ENCODE assay signal across 1 cellular context in the genomic region with DNA sequence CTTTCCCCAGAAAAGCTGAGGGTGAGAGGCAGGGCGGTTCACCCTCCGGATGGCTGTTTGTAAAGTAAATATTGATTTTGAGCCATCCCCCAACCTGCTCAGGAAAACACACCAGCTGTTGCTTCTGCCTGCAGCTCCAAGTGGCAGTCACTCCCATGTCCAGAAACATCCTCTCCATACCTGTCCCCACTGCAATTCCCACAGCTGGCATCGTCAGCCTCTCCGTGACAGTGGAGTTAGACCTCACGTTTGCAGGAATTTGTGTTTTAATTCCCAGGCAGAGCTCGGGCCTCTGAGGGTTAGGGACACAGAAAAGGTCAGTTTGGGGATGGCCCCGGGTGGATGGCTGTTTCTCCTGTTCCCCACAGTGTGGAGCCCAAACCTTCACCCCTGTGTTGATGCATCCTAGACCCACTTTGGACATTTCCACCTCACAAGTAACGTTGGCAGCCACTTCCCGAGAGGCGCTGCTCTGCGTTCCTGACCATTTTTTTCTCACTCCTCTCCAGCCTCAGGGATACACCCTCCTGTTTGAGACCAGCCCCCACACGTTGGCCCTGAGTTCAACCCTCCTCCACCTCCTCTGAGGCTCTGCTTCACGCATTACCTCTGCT.
TF ChIP-seq lines count a peak whose summit lies in the region.

No MANE protein-coding gene starts in this region.

TF ChIP-seq in SK-N-SH, 30 proteins besides CTCF, POLR2A, EP300 and RAD21 (continued from another document):
- TF ChIP-seq, protein P1, sequence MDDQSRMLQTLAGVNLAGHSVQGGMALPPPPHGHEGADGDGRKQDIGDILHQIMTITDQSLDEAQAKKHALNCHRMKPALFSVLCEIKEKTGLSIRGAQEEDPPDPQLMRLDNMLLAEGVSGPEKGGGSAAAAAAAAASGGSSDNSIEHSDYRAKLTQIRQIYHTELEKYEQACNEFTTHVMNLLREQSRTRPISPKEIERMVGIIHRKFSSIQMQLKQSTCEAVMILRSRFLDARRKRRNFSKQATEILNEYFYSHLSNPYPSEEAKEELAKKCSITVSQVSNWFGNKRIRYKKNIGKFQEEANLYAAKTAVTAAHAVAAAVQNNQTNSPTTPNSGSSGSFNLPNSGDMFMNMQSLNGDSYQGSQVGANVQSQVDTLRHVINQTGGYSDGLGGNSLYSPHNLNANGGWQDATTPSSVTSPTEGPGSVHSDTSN (IDR thresholded peaks at IDR 0.05): no peak
- no peak for TF ChIP-seq TCF12 (IDR thresholded peaks at IDR 0.05)
